In genomic region chr3:38454179-38454883, GRCh38 we compare ENCODE assay signal across 8 cellular contexts. TPM values are rescaled to one million over a fixed set of nuclear protein-coding genes. Genes with fewer than 3 reads are reported as not detected.
A peak's percentile ranks its signal among the peaks of the same experiment; 100 is the strongest.
DNase-seq lines count a peak whose midpoint lies in the region; ATAC-seq and TF ChIP-seq lines count a peak whose summit lies in the region.

No MANE protein-coding gene starts in this region.

- peaks cover 2% of the 10 kb centered on the region for H3K27me3 Mint-ChIP-seq in activated T-cell treated with anti-CD3 and anti-CD28 coated beads, Interleukin-2, amount 50 U/mL, for 4 hours (ENCODE audit: low read depth)
- peaks cover 3% of the 10 kb centered on the region for H3K27me3 Mint-ChIP-seq in neural progenitor cell (ENCODE audit: insufficient read depth, low read depth)

- ATAC-seq in GM21381 (IDR thresholded peaks at IDR 0.05; ENCODE audit: unreplicated experiment): peak; percentile 33
- peak; percentile 64 to 72 for ATAC-seq in activated T-cell treated with anti-CD3 and anti-CD28 coated beads, Interleukin-2, amount 50 U/mL, for 4 hours
- no peak for ATAC-seq in GM18907 (IDR thresholded peaks at IDR 0.05; ENCODE audit: unreplicated experiment)
- ATAC-seq in GM19467 (IDR thresholded peaks at IDR 0.05; ENCODE audit: unreplicated experiment): no peak

- peak overlapping the region; percentile 98 for H3K9ac ChIP-seq in neural progenitor cell

- H3K4me3 Mint-ChIP-seq in activated T-cell treated with anti-CD3 and anti-CD28 coated beads, Interleukin-2, amount 50 U/mL, for 4 hours: peak overlapping the region; percentile 91
- peak overlapping the region; percentile 100 for H3K4me3 Mint-ChIP-seq in neural progenitor cell

- no peaks in the 10 kb centered on the region for H3K9me3 ChIP-seq in neural progenitor cell (ENCODE audit: low read depth)

- TF ChIP-seq CTCF in fibroblast of the aortic adventitia (IDR thresholded peaks at IDR 0.05; ENCODE audit: insufficient read depth, low read length) (no peak), neural progenitor cell (IDR thresholded peaks at IDR 0.05) (no peak)

- no peaks in the 10 kb centered on the region for H3K27me3 ChIP-seq in neural progenitor cell

- peaks cover 46% of the 10 kb centered on the region for H4K20me1 ChIP-seq in neural progenitor cell (ENCODE audit: low read depth)

- peak overlapping the region; percentile 88 for H3K27ac ChIP-seq in neural progenitor cell

- peaks cover 4% of the 10 kb centered on the region for H3K9me3 Mint-ChIP-seq in activated T-cell treated with anti-CD3 and anti-CD28 coated beads, Interleukin-2, amount 50 U/mL, for 4 hours
- peaks cover 15% of the 10 kb centered on the region for H3K9me3 Mint-ChIP-seq in neural progenitor cell

- peak overlapping the region; percentile 100 for H3K27ac Mint-ChIP-seq in neural progenitor cell

- H3K36me3 ChIP-seq in neural progenitor cell: no peaks in the 10 kb centered on the region

- H3K4me1 ChIP-seq in neural progenitor cell: peaks cover 28% of the 10 kb centered on the region

- H3K4me2 ChIP-seq in neural progenitor cell: peak overlapping the region; percentile 92

- no peaks in the 10 kb centered on the region for H3K36me3 Mint-ChIP-seq in activated T-cell treated with anti-CD3 and anti-CD28 coated beads, Interleukin-2, amount 50 U/mL, for 4 hours (ENCODE audit: insufficient read depth)
- H3K36me3 Mint-ChIP-seq in neural progenitor cell: peaks cover 21% of the 10 kb centered on the region

- DNase-seq in EH (ENCODE audit: low read depth) (peak; percentile 38), fibroblast of the aortic adventitia (ENCODE audit: low read depth) (no peak), neural progenitor cell (ENCODE audit: low spot score) (peak; percentile 74)
- no peak for DNase-seq in Jurkat, Clone E6-1 (ENCODE audit: low read depth, low spot score)
- no peak for DNase-seq in activated T-cell treated with anti-CD3 and anti-CD28 coated beads, Interleukin-2, amount 50 U/mL, for 4 hours

- no peak overlapping the region for H2AFZ ChIP-seq in neural progenitor cell (replicated peaks)

- peaks cover 15% of the 10 kb centered on the region for H3K4me1 Mint-ChIP-seq in activated T-cell treated with anti-CD3 and anti-CD28 coated beads, Interleukin-2, amount 50 U/mL, for 4 hours (ENCODE audit: low read depth)
- peaks cover 19% of the 10 kb centered on the region for H3K4me1 Mint-ChIP-seq in neural progenitor cell

- H3F3A ChIP-seq in neural progenitor cell (ENCODE audit: low read depth): peaks cover 28% of the 10 kb centered on the region

- H3K4me3 ChIP-seq in Jurkat, Clone E6-1 (ENCODE audit: low read length): peak overlapping the region; percentile 90
- H3K4me3 ChIP-seq in fibroblast of the aortic adventitia (ENCODE audit: low read depth, low read length): peak overlapping the region; percentile 69
- peak overlapping the region; percentile 100 for H3K4me3 ChIP-seq in neural progenitor cell

- peaks cover 54% of the 10 kb centered on the region for H3K79me2 ChIP-seq in neural progenitor cell (ENCODE audit: low read depth)

RNA-seq across cellular contexts. Expression of gene ACVR2B, which starts 0.6 kb away (rescaled TPM):
- 5.1 TPM for polyA plus RNA-seq in Jurkat, Clone E6-1 (2012; ENCODE audit: insufficient read depth, insufficient read length)
- 1 to 10 TPM; 4.5 to 5.5 (median 4.5) TPM for total RNA-seq in activated T-cell treated with anti-CD3 and anti-CD28 coated beads, Interleukin-2, amount 50 U/mL, for 4 hours
- total RNA-seq in fibroblast of the aortic adventitia (ENCODE audit: low replicate concordance): 1.6 and 2.5 TPM in 2 replicates
- total RNA-seq in neural progenitor cell (ENCODE audit: low replicate concordance): 80.4 and 89.5 TPM in 2 replicates

RNA-seq across cellular contexts. Expression of gene EXOG, which starts 41.8 kb away (rescaled TPM):
- 16.8 TPM for polyA plus RNA-seq in Jurkat, Clone E6-1 (2012; ENCODE audit: insufficient read depth, insufficient read length)
- 10 to 100 TPM; 18.8 to 22.7 (median 21.7) TPM for total RNA-seq in activated T-cell treated with anti-CD3 and anti-CD28 coated beads, Interleukin-2, amount 50 U/mL, for 4 hours
- 14.4 and 39.6 TPM in 2 replicates for total RNA-seq in fibroblast of the aortic adventitia (ENCODE audit: low replicate concordance)
- 11.6 and 13.8 TPM in 2 replicates for total RNA-seq in neural progenitor cell (ENCODE audit: low replicate concordance)

Comparison
In these comparisons a context has a peak if more than half of its experiments do, and no peak if none do; other contexts are left out.
1. DNase-seq: peak in EH (single experiment) and neural progenitor cell (single experiment); none in Jurkat, Clone E6-1 (single experiment), activated T-cell treated with anti-CD3 and anti-CD28 coated beads, Interleukin-2, amount 50 U/mL, for 4 hours (single experiment) and fibroblast of the aortic adventitia (single experiment).
2. ATAC-seq: peak in GM21381 (single experiment) and activated T-cell treated with anti-CD3 and anti-CD28 coated beads, Interleukin-2, amount 50 U/mL, for 4 hours (2 of 2); none in GM18907 (single experiment) and GM19467 (single experiment).
3. RNA of gene ACVR2B, which starts 0.6 kb away (total RNA-seq): 80.4 to 89.5 TPM in neural progenitor cell; 4.5 to 5.5 TPM in activated T-cell treated with anti-CD3 and anti-CD28 coated beads, Interleukin-2, amount 50 U/mL, for 4 hours and 1.6 to 2.5 TPM in fibroblast of the aortic adventitia; every median in the first group is over 10 times any median in the second.
4. Peak in every context shown above with its lines, with median percentiles within 50 percentile points of each other: H3K4me3 ChIP-seq.